Comparison of ENCODE assay signal across 8 cellular contexts in genomic region chr1:15617173-15617873, GRCh38. TPM values are rescaled to one million over a fixed set of nuclear protein-coding genes. Genes with fewer than 3 reads are reported as not detected.
A peak's percentile ranks its signal among the peaks of the same experiment; 100 is the strongest.
DNase-seq lines count a peak whose midpoint lies in the region; ATAC-seq and TF ChIP-seq lines count a peak whose summit lies in the region.

TSS of gene DDI2 (plus strand) at chr1:15617458. CDS start at chr1:15617671, 213 bp downstream.

- no peaks in the 10 kb centered on the region for H3K9me3 ChIP-seq in Peyer's patch
- H3K9me3 ChIP-seq in esophagus muscularis mucosa = no peaks in the 10 kb centered on the region
- no peaks in the 10 kb centered on the region for H3K9me3 ChIP-seq in muscle layer of duodenum (ENCODE audit: control insufficient read depth in 1 of 2, low read length in 2 of 2)

- peak within 1 kb of the TSS; percentile 57 for H2AFZ ChIP-seq in KMS-11 (ENCODE audit: low read depth)

- H3K4me3 ChIP-seq in KMS-11 (IDR thresholded peaks at IDR 0.05; ENCODE audit: insufficient read depth, low read depth, low read length) (peak within 1 kb of the TSS; percentile 88), Peyer's patch (peak within 1 kb of the TSS; percentile 86 to 93 (median 92)), esophagus muscularis mucosa (peak within 1 kb of the TSS; percentile 68 to 90 (median 82)), muscle layer of duodenum (ENCODE audit: low read depth in 1 of 2, low read length in 2 of 2) (peak within 1 kb of the TSS; percentile 87 to 98)

- TF ChIP-seq POLR2A in Peyer's patch (IDR thresholded peaks at IDR 0.05) (peak; percentile 75 to 95), esophagus muscularis mucosa (IDR thresholded peaks at IDR 0.05; ENCODE audit: low read depth) (peak; percentile 70)

- DNase-seq in DMS153 (lab: John Stamatoyannopoulos, UW) (peak; percentile 94), Peyer's patch (peak; percentile 93 to 98 (median 97)), esophagus muscularis mucosa (ENCODE audit: extremely low spot score) (peak; percentile 99)
- peak; percentile 94 to 96 for DNase-seq in activated T-cell treated with anti-CD3 and anti-CD28 coated beads, Interleukin-2, amount 50 U/mL, for 48 hours
- DNase-seq in stimulated activated CD8-positive, alpha-beta memory T cell treated with anti-CD3 and anti-CD28 coated beads, Interleukin-7, amount 100 ng/mL, for 24 hours (ENCODE audit: low read depth) = peak; percentile 78

- TF ChIP-seq CTCF in KMS-11 (conservative IDR thresholded peaks at IDR 0.05; ENCODE audit: low read depth, low read length) (no peak), Peyer's patch (IDR thresholded peaks at IDR 0.05) (no peak), esophagus muscularis mucosa (IDR thresholded peaks at IDR 0.05) (no peak)

- peak within 1 kb of the TSS; percentile 98 for H3K4me2 ChIP-seq in KMS-11

- WGBS in esophagus muscularis mucosa = under 1% methylated on average over 15 of the region's 76 CpGs

- H3K27ac ChIP-seq in KMS-11 (peak within 1 kb of the TSS; percentile 45), Peyer's patch (peak within 1 kb of the TSS; percentile 90 to 98 (median 97)), esophagus muscularis mucosa (replicated peaks in 1 of 4) (peak within 1 kb of the TSS; percentile 91 to 97 (median 95)), muscle layer of duodenum (ENCODE audit: low read length) (peak within 1 kb of the TSS; percentile 93)

- H3K27me3 ChIP-seq in KMS-11 (ENCODE audit: insufficient read depth, low read depth) = no peaks in the 10 kb centered on the region
- no peaks in the 10 kb centered on the region for H3K27me3 ChIP-seq in Peyer's patch
- H3K27me3 ChIP-seq in esophagus muscularis mucosa = no peaks in the 10 kb centered on the region
- H3K27me3 ChIP-seq in muscle layer of duodenum (ENCODE audit: low read depth, low read length) = no peaks in the 10 kb centered on the region

- H3K79me2 ChIP-seq in KMS-11 (ENCODE audit: insufficient read depth, low read depth) = peaks cover 48% of the 10 kb centered on the region

- peaks cover 46% of the 10 kb centered on the region for H3K4me1 ChIP-seq in KMS-11 (ENCODE audit: low read depth, poor library complexity, severe bottlenecking)
- H3K4me1 ChIP-seq in Peyer's patch = peaks cover 0 to 42% (median 9%) of the 10 kb centered on the region in 4 donors
- peaks cover 38 to 51% (median 50%) of the 10 kb centered on the region in 4 donors for H3K4me1 ChIP-seq in esophagus muscularis mucosa
- peaks cover 16 to 42% of the 10 kb centered on the region in 2 donors for H3K4me1 ChIP-seq in muscle layer of duodenum (ENCODE audit: control insufficient read depth in 1 of 2, insufficient read depth in 2 of 2, low read length in 2 of 2)

- H3K9ac ChIP-seq in KMS-11 = peak within 1 kb of the TSS; percentile 81

- peak; percentile 76 for ATAC-seq in GM21723 (IDR thresholded peaks at IDR 0.05; ENCODE audit: unreplicated experiment)

- H3K36me3 ChIP-seq in KMS-11 (ENCODE audit: insufficient read depth) (no peaks in the 10 kb centered on the region), Peyer's patch (no peaks in the 10 kb centered on the region), esophagus muscularis mucosa (no peaks in the 10 kb centered on the region), muscle layer of duodenum (ENCODE audit: control insufficient read depth in 1 of 2, insufficient read depth in 2 of 2, low read length in 2 of 2) (peaks cover 0 to 8% of the 10 kb centered on the region in 2 donors)

- intact Hi-C loops in esophagus muscularis mucosa (cut with DNase I) = loop anchor here (5.0 kb wide), 1 partner anchor 90 kb away; the partner anchor contains the start of gene DNAJC16

- peaks cover 7% of the 10 kb centered on the region; the same call in 1 of the 2 replicates for H4K20me1 ChIP-seq in KMS-11 (ENCODE audit: insufficient read depth)

- TF ChIP-seq EP300 in esophagus muscularis mucosa (IDR thresholded peaks at IDR 0.05) = no peak

RNA-seq across cellular contexts. Expression of gene DDI2, which starts in this region (rescaled TPM):
- total RNA-seq in Peyer's patch (10 to 100 TPM; 56.0 to 97.1 (median 68.5) TPM), esophagus muscularis mucosa (10 to 100 TPM; 14.4 to 24.9 (median 17.2) TPM)

Comparison
In these comparisons a context has a peak if more than half of its experiments do, and no peak if none do; other contexts are left out.
1. Peak in every context shown above with its lines: DNase-seq, ATAC-seq, H3K4me3 ChIP-seq and H3K27ac ChIP-seq.
2. H3K27ac ChIP-seq: peak in every context shown above with its lines; median percentile 97 in Peyer's patch; 95 in esophagus muscularis mucosa; 93 in muscle layer of duodenum; 45 in KMS-11.